1 cellular context compared by ENCODE assay signal in genomic region chr1:26079960-26080814, GRCh38.
A peak's percentile ranks its signal among the peaks of the same experiment; 100 is the strongest.
TF ChIP-seq lines count a peak whose summit lies in the region.

No MANE protein-coding gene starts in this region.

TF ChIP-seq in IMR-90, 13 proteins besides CTCF, POLR2A, EP300 and RAD21:
- TF ChIP-seq CEBPB (IDR thresholded peaks at IDR 0.05; ENCODE audit: low read depth, low read length) (0 out of 2 replicates have a peak, but pooled peaks have one; percentile 36), MAFK (IDR thresholded peaks at IDR 0.05; ENCODE audit: low read depth, low read length) (peak; percentile 30; the same call in 1 of the 2 replicates), NFE2L2 (IDR thresholded peaks at IDR 0.05; ENCODE audit: low read depth, low read length) (peak; percentile 66; the same call in 1 of the 2 replicates)
- TF ChIP-seq, protein P1, sequence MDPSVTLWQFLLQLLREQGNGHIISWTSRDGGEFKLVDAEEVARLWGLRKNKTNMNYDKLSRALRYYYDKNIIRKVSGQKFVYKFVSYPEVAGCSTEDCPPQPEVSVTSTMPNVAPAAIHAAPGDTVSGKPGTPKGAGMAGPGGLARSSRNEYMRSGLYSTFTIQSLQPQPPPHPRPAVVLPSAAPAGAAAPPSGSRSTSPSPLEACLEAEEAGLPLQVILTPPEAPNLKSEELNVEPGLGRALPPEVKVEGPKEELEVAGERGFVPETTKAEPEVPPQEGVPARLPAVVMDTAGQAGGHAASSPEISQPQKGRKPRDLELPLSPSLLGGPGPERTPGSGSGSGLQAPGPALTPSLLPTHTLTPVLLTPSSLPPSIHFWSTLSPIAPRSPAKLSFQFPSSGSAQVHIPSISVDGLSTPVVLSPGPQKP (IDR thresholded peaks at IDR 0.05; ENCODE audit: borderline replicate concordance, low read depth, low read length), result no peak
TF ChIP-seq in IMR-90: peak in this region for 3.
